ENCODE assay signal across 14 cellular contexts in genomic region chr10:78465456-78465855, GRCh38.
"Had no signal": no experiment of that assay in that cellular context is flagged by ENCODE, and none has a peak within 500 bp of the region (broad histone marks: within the 10 kb centered on the region; RNA-seq: fewer than 3 reads in every experiment).

No MANE protein-coding gene starts in this region.

- FAIRE-seq: endometrium, pancreas had no signal

- H3K4me3 ChIP-seq: breast epithelium, pancreas, thyroid gland had no signal

- H3K36me3 ChIP-seq: breast epithelium, pancreas, thyroid gland had no signal

- H3K27me3 ChIP-seq: breast epithelium, pancreas, thyroid gland had no signal

- DNase-seq: activated CD4-positive, alpha-beta T cell treated with anti-CD3 and anti-CD28 coated beads, Interleukin-2, amount 50 U/mL, for 4 hours; activated CD4-positive, CD25-positive, alpha-beta regulatory T cell treated with anti-CD3 and anti-CD28 coated beads, Interleukin-2, amount 50 U/mL, for 72 hours; activated gamma-delta T cell treated with Interleukin-2 at 50 U/mL for 16 hours; activated naive CD8-positive, alpha-beta T cell treated with anti-CD3 and anti-CD28 coated beads, Interleukin-2, amount 10 ng/mL, durations not matched to agents 7 days and 5 days; activated T-cell treated with anti-CD3 and anti-CD28 coated beads, Interleukin-2, amount 50 U/mL, for 4 hours; anterior cingulate cortex; dermis blood vessel endothelial cell; left colon; natural killer cell; thyroid gland had no signal

- ATAC-seq: activated T-cell treated with anti-CD3 and anti-CD28 coated beads, Interleukin-2, amount 50 U/mL, for 4 hours; esophagus mucosa; left colon; pancreas had no signal

- H3K9me3 ChIP-seq: breast epithelium, pancreas, thyroid gland had no signal

- H3K4me1 ChIP-seq: breast epithelium, pancreas had no signal

- H3K27ac ChIP-seq: breast epithelium, pancreas, thyroid gland had no signal
